14 cellular contexts compared by ENCODE assay signal in genomic region chr4:150582101-150582565, GRCh38. TPM values are rescaled to one million over a fixed set of nuclear protein-coding genes. Genes with fewer than 3 reads are reported as not detected.
A peak's percentile ranks its signal among the peaks of the same experiment; 100 is the strongest.
DNase-seq lines count a peak whose midpoint lies in the region; ATAC-seq, FAIRE-seq and TF ChIP-seq lines count a peak whose summit lies in the region.
"Had no signal": no experiment of that assay in that cellular context is flagged by ENCODE, and none has a peak within 500 bp of the region (broad histone marks: within the 10 kb centered on the region; RNA-seq: fewer than 3 reads in every experiment).

TSS of gene MAB21L2 (plus strand) at chr4:150582151. CDS start at chr4:150583030, 879 bp downstream.

- no peaks in the 10 kb centered on the region for H3K79me1 ChIP-seq in trophoblast cell (ENCODE audit: low read length)

- no peak within 1 kb of the TSS for H2BK5ac ChIP-seq in trophoblast cell (ENCODE audit: low read depth, low read length, poor library complexity)

- peak within 1 kb of the TSS; percentile 12 for H2AFZ ChIP-seq in hepatocyte
- H2AFZ ChIP-seq in trophoblast cell (ENCODE audit: insufficient read depth, low read length, poor library complexity): no peak within 1 kb of the TSS

- no peak within 1 kb of the TSS for H3K14ac ChIP-seq in trophoblast cell (ENCODE audit: low read length)

- no peak within 1 kb of the TSS for H2BK12ac ChIP-seq in trophoblast cell (ENCODE audit: low read length)

- no peak within 1 kb of the TSS for H2BK120ac ChIP-seq in trophoblast cell (ENCODE audit: insufficient read depth, low read length, poor library complexity)

- H3K27me3 ChIP-seq in hepatocyte (peaks cover 72% of the 10 kb centered on the region), trophoblast cell (ENCODE audit: insufficient read depth, low read length) (peaks cover 19% of the 10 kb centered on the region)
- H3K27me3 ChIP-seq: BLaER1, thyroid gland had no signal

- POLR2A ChIA-PET in WTC11 (lab: Charles Lee): interaction anchor here (0.6 kb wide), 1 partner anchor 1777 kb away, joined by 7 read pairs; no protein-coding TSS in a partner anchor

- H4K91ac ChIP-seq in trophoblast cell (ENCODE audit: low read depth, low read length): no peak within 1 kb of the TSS

- no peak for FAIRE-seq in RCC 7860 (lab: Jason Lieb, UNC)

- DNase-seq in AG09309 (ENCODE audit: low read depth) (no peak), WTC11 (ENCODE audit: low spot score) (no peak), hepatocyte (ENCODE audit: low spot score) (peak; percentile 16), trophoblast cell (no peak), RCC 7860 (ENCODE audit: low spot score) (no peak), NCI-H1417 treated with DMSO at 0.1 percent for 48 hours (lab: John Stamatoyannopoulos, UW) (no peak), NAMALWA (ENCODE audit: low spot score) (no peak)
- no peak for DNase-seq in activated CD4-positive, CD25-positive, alpha-beta regulatory T cell treated with anti-CD3 and anti-CD28 coated beads, Interleukin-2, amount 50 U/mL, for 72 hours
- DNase-seq: activated CD4-positive, alpha-beta T cell treated with anti-CD3 and anti-CD28 coated beads for 1 hour; activated gamma-delta T cell treated with Interleukin-2 at 50 U/mL for 16 hours; NCI-H2081 treated with DMSO at 0.1 percent for 48 hours; stimulated activated CD4-positive, alpha-beta T cell treated with anti-CD3 and anti-CD28 coated beads, Interleukin-4, amount 100 ng/mL, for 1 hour had no signal

- H3K27ac Mint-ChIP-seq in WTC11: no peak within 1 kb of the TSS

- H3K4me1 Mint-ChIP-seq in WTC11: peaks cover 60% of the 10 kb centered on the region

- no peaks in the 10 kb centered on the region for H3K9me3 ChIP-seq in hepatocyte (ENCODE audit: low read depth)
- no peaks in the 10 kb centered on the region for H3K9me3 ChIP-seq in trophoblast cell (ENCODE audit: insufficient read depth, low read depth, low read length)
- H3K9me3 ChIP-seq: thyroid gland had no signal

- H3K9ac ChIP-seq in trophoblast cell (ENCODE audit: low read length): no peak within 1 kb of the TSS
- H3K9ac ChIP-seq: BLaER1 had no signal

- CTCF ChIA-PET in WTC11 (lab: Charles Lee): no interaction called here

- WGBS in hepatocyte (ENCODE audit: low lambda C conversion rate, missing lambda C conversion rate): 21% methylated on average over 19 of the region's 19 CpGs
- WGBS in trophoblast cell (ENCODE audit: extremely low coverage, insufficient coverage, insufficient read length): no CpG with 5 or more reads among the region's 19 CpGs

- H3K4me2 ChIP-seq in hepatocyte (peak within 1 kb of the TSS; percentile 80), trophoblast cell (ENCODE audit: low read length) (peak within 1 kb of the TSS; percentile 82)
- H3K4me2 ChIP-seq: BLaER1 had no signal

- H3K79me2 ChIP-seq in hepatocyte: peaks cover 8% of the 10 kb centered on the region
- no peaks in the 10 kb centered on the region for H3K79me2 ChIP-seq in trophoblast cell (ENCODE audit: control insufficient read depth, insufficient read depth, low read length, poor library complexity)

- peaks cover 80% of the 10 kb centered on the region for H3K27me3 Mint-ChIP-seq in WTC11 (ENCODE audit: low read depth)

- no peak within 1 kb of the TSS for H2AK5ac ChIP-seq in trophoblast cell (ENCODE audit: low read length)

- no peak within 1 kb of the TSS for H4K8ac ChIP-seq in trophoblast cell (ENCODE audit: low read depth, low read length)

- no peaks in the 10 kb centered on the region for H3K9me3 Mint-ChIP-seq in WTC11

- H4K20me1 ChIP-seq in hepatocyte (ENCODE audit: insufficient read depth, poor library complexity, severe bottlenecking): peaks cover 11% of the 10 kb centered on the region
- H4K20me1 ChIP-seq: BLaER1 had no signal

- TF ChIP-seq CTCF in AG09309 (IDR thresholded peaks at IDR 0.05; ENCODE audit: control insufficient read depth, insufficient read depth, low read depth, low read length, missing control alignments) (no peak), WTC11 (IDR thresholded peaks at IDR 0.05) (no peak), hepatocyte (IDR thresholded peaks at IDR 0.05; ENCODE audit: poor library complexity) (no peak)

- H3K27ac ChIP-seq in hepatocyte: no peak within 1 kb of the TSS
- H3K27ac ChIP-seq in trophoblast cell (ENCODE audit: low read depth, low read length): no peak within 1 kb of the TSS
- H3K27ac ChIP-seq: BLaER1 had no signal

- H3K36me3 Mint-ChIP-seq in WTC11: no peaks in the 10 kb centered on the region

- H3K36me3 ChIP-seq in hepatocyte (replicated peaks; ENCODE audit: insufficient read depth, low read depth) (no peaks in the 10 kb centered on the region), trophoblast cell (ENCODE audit: control insufficient read depth in 1 of 2, insufficient read depth in 2 of 2, low read length in 2 of 2) (no peaks in the 10 kb centered on the region)
- H3K36me3 ChIP-seq: thyroid gland had no signal

- no peak within 1 kb of the TSS for H3K18ac ChIP-seq in trophoblast cell (ENCODE audit: low read length)

- H4K12ac ChIP-seq in trophoblast cell (ENCODE audit: low read depth, low read length): no peak within 1 kb of the TSS

- no peak within 1 kb of the TSS for H3K23ac ChIP-seq in trophoblast cell (ENCODE audit: low read length)

- H3K4me3 Mint-ChIP-seq in WTC11: peak within 1 kb of the TSS; percentile 86

- H3K9me2 ChIP-seq in hepatocyte (replicated peaks; ENCODE audit: insufficient read depth): no peaks in the 10 kb centered on the region

- H3K4me1 ChIP-seq in hepatocyte (ENCODE audit: insufficient read depth) (peaks cover 5% of the 10 kb centered on the region), trophoblast cell (ENCODE audit: control insufficient read depth in 1 of 2, insufficient read depth in 2 of 2, low read length in 2 of 2) (peaks cover 8 to 17% of the 10 kb centered on the region in 2 experiments)
- H3K4me1 ChIP-seq: BLaER1, thyroid gland had no signal

- ATAC-seq in WTC11: no peak; the same call in 1 of the 2 replicates

- H3K4ac ChIP-seq in trophoblast cell (ENCODE audit: low read depth, low read length): no peak within 1 kb of the TSS

- H3K4me3 ChIP-seq in AG09309 (ENCODE audit: control insufficient read depth, low read depth, low read length) (peak within 1 kb of the TSS; percentile 54), hepatocyte (peak within 1 kb of the TSS; percentile 45), trophoblast cell (ENCODE audit: low read depth, low read length) (peak within 1 kb of the TSS; percentile 52)
- H3K4me3 ChIP-seq: BLaER1 had no signal

TF ChIP-seq in WTC11, 78 proteins besides CTCF, POLR2A, EP300 and RAD21:
- no peak for TF ChIP-seq FOXP1 (CRISPR knock-in tag; IDR thresholded peaks at IDR 0.05; ENCODE audit: borderline replicate concordance)
- TF ChIP-seq, protein P1, sequence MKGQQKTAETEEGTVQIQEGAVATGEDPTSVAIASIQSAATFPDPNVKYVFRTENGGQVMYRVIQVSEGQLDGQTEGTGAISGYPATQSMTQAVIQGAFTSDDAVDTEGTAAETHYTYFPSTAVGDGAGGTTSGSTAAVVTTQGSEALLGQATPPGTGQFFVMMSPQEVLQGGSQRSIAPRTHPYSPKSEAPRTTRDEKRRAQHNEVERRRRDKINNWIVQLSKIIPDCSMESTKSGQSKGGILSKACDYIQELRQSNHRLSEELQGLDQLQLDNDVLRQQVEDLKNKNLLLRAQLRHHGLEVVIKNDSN (CRISPR knock-in tag; IDR thresholded peaks at IDR 0.05): no peak
- TF ChIP-seq ATF3 (CRISPR knock-in tag; conservative IDR thresholded peaks at IDR 0.05): no peak
- TF ChIP-seq ESRRA (CRISPR knock-in tag; IDR thresholded peaks at IDR 0.05; ENCODE audit: borderline replicate concordance): no peak
- TF ChIP-seq ZNF281 (CRISPR knock-in tag; IDR thresholded peaks at IDR 0.05): no peak
- no peak for TF ChIP-seq JAZF1 (CRISPR knock-in tag; IDR thresholded peaks at IDR 0.05)
- TF ChIP-seq, protein P2, sequence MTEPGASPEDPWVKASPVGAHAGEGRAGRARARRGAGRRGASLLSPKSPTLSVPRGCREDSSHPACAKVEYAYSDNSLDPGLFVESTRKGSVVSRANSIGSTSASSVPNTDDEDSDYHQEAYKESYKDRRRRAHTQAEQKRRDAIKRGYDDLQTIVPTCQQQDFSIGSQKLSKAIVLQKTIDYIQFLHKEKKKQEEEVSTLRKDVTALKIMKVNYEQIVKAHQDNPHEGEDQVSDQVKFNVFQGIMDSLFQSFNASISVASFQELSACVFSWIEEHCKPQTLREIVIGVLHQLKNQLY (CRISPR knock-in tag; IDR thresholded peaks at IDR 0.05): no peak
TF ChIP-seq in WTC11: peak in this region for 0.

RNA-seq across cellular contexts. Expression of gene MAB21L2, which starts in this region (rescaled TPM):
- 0.07 TPM in 1 of 3 replicates, not detected in the others for total RNA-seq in WTC11 (2021)
- 3.0 and 6.4 TPM in 2 replicates for total RNA-seq in hepatocyte
- 4.9 and 6.3 TPM in 2 replicates for polyA plus RNA-seq in hepatocyte
- 0.03 and 0.04 TPM in 2 replicates for polyA plus RNA-seq in trophoblast cell (2013)
